Comparison of ENCODE assay signal across 23 cellular contexts in genomic region chr7:155263522-155264197, GRCh38. TPM values are rescaled to one million over a fixed set of nuclear protein-coding genes. Genes with fewer than 3 reads are reported as not detected.
DNase-seq lines count a peak whose midpoint lies in the region; ATAC-seq, FAIRE-seq and TF ChIP-seq lines count a peak whose summit lies in the region.
"Had no signal": no experiment of that assay in that cellular context is flagged by ENCODE, and none has a peak within 500 bp of the region (broad histone marks: within the 10 kb centered on the region; RNA-seq: fewer than 3 reads in every experiment).

No MANE protein-coding gene starts in this region.

- no peak overlapping the region for H2BK120ac ChIP-seq in mesendoderm (ENCODE audit: low read depth, low read length)

- no peak overlapping the region for H3K18ac ChIP-seq in mesendoderm (ENCODE audit: low read length)

- H3K27ac Mint-ChIP-seq in astrocyte (ENCODE audit: unreplicated experiment) = no peak overlapping the region
- no peak overlapping the region for H3K27ac Mint-ChIP-seq in immature natural killer cell
- H3K27ac Mint-ChIP-seq: B cell, nephron had no signal

- ATAC-seq in HG02840 (IDR thresholded peaks at IDR 0.05; ENCODE audit: low FRiP score, unreplicated experiment) (no peak), HG02885 (IDR thresholded peaks at IDR 0.05; ENCODE audit: poor library complexity, unreplicated experiment) (no peak)
- ATAC-seq: gastrocnemius medialis, left cardiac atrium had no signal

- H3K27me3 Mint-ChIP-seq in astrocyte (ENCODE audit: low read depth, unreplicated experiment) = peaks cover 10% of the 10 kb centered on the region
- peaks cover 2% of the 10 kb centered on the region in 3 donors for H3K27me3 Mint-ChIP-seq in immature natural killer cell (ENCODE audit: low read depth in 3 of 3)

- H3K4me3 ChIP-seq in astrocyte (ENCODE audit: insufficient read depth, low read depth, low read length) (no peak overlapping the region), mesendoderm (ENCODE audit: low read length) (no peak overlapping the region)
- H3K4me3 ChIP-seq: gastrocnemius medialis, thoracic aorta had no signal

- H4K5ac ChIP-seq in mesendoderm (ENCODE audit: low read length) = no peak overlapping the region

- no peaks in the 10 kb centered on the region for H3K9me3 Mint-ChIP-seq in astrocyte (ENCODE audit: unreplicated experiment)
- H3K9me3 Mint-ChIP-seq in immature natural killer cell = no peaks in the 10 kb centered on the region
- H3K9me3 Mint-ChIP-seq: nephron had no signal

- FAIRE-seq in astrocyte (lab: Jason Lieb, UNC) = peak; percentile 52
- FAIRE-seq: colon, endometrium, H54, TTC549 had no signal

- no peaks in the 10 kb centered on the region for H3K36me3 Mint-ChIP-seq in astrocyte (ENCODE audit: low read depth, unreplicated experiment)
- H3K36me3 Mint-ChIP-seq in immature natural killer cell = no peaks in the 10 kb centered on the region

- H3K56ac ChIP-seq in mesendoderm (ENCODE audit: low read length) = no peak overlapping the region

- no peak overlapping the region for H3K27ac ChIP-seq in astrocyte (ENCODE audit: low read depth, low read length)
- no peak overlapping the region for H3K27ac ChIP-seq in mesendoderm (ENCODE audit: low read depth, low read length)
- H3K27ac ChIP-seq: gastrocnemius medialis, thoracic aorta had no signal

- CTCF ChIA-PET in HEK293T (lab: Yijun Ruan, JAX) = interaction anchor here (1.0 kb wide), 1 partner anchor 255 kb away, joined by 7 read pairs; no protein-coding TSS in a partner anchor

- H3K4me3 Mint-ChIP-seq in astrocyte (ENCODE audit: unreplicated experiment) (no peak overlapping the region), immature natural killer cell (no peak overlapping the region)
- H3K4me3 Mint-ChIP-seq: B cell, nephron had no signal

- no peak overlapping the region for H2AK5ac ChIP-seq in mesendoderm (ENCODE audit: low read length)

- H3K23ac ChIP-seq in mesendoderm (ENCODE audit: low read length) = peak overlapping the region; percentile 89

- no peak overlapping the region for H3K4ac ChIP-seq in mesendoderm (ENCODE audit: low read depth, low read length)

- H3K4me1 Mint-ChIP-seq in astrocyte (ENCODE audit: low read depth, unreplicated experiment) = peaks cover 6% of the 10 kb centered on the region
- no peaks in the 10 kb centered on the region for H3K4me1 Mint-ChIP-seq in immature natural killer cell
- H3K4me1 Mint-ChIP-seq: B cell had no signal

- H3K4me1 ChIP-seq in astrocyte (ENCODE audit: insufficient read depth, low read length) (no peaks in the 10 kb centered on the region), mesendoderm (ENCODE audit: control insufficient read depth, low read depth, low read length) (no peaks in the 10 kb centered on the region)
- H3K4me1 ChIP-seq: gastrocnemius medialis had no signal

- TF ChIP-seq CTCF in astrocyte (IDR thresholded peaks at IDR 0.05; ENCODE audit: insufficient read depth, low read depth, low read length) = no peak

- DNase-seq in GDM1 (lab: John Stamatoyannopoulos, UW) (peak; percentile 19), HEK293T (ENCODE audit: extremely low spot score) (no peak), astrocyte (ENCODE audit: low read depth) (peak; percentile 12), mesendoderm (no peak), Kasumi-1 (lab: John Stamatoyannopoulos, UW) (no peak), immature natural killer cell (no peak)
- DNase-seq: activated naive CD4-positive, alpha-beta T cell; activated T-cell treated with anti-CD3 and anti-CD28 coated beads for 4 hours; anterior cingulate cortex; gastrocnemius medialis; GF-D8; left cardiac atrium; NCI-H1436; RPMI8226 had no signal

- no peak overlapping the region for H2BK5ac ChIP-seq in mesendoderm (ENCODE audit: low read length)

- no peaks in the 10 kb centered on the region for H3K27me3 ChIP-seq in astrocyte (ENCODE audit: insufficient read depth, low read length)
- H3K27me3 ChIP-seq in mesendoderm (ENCODE audit: insufficient read depth, low read length, poor library complexity) = no peaks in the 10 kb centered on the region
- H3K27me3 ChIP-seq: gastrocnemius medialis had no signal

- H3K79me2 ChIP-seq in astrocyte (ENCODE audit: insufficient read depth, low read length) = no peaks in the 10 kb centered on the region
- no peaks in the 10 kb centered on the region for H3K79me2 ChIP-seq in mesendoderm (ENCODE audit: control insufficient read depth, insufficient read depth, low read length)

- H4K20me1 ChIP-seq in astrocyte (ENCODE audit: insufficient read depth, low read length) = no peaks in the 10 kb centered on the region

- POLR2A ChIA-PET in HEK293T (lab: Yijun Ruan, JAX) = no interaction called here

- no peak overlapping the region for H2BK15ac ChIP-seq in mesendoderm (replicated peaks; ENCODE audit: low read depth)

- H3K9me3 ChIP-seq in astrocyte (ENCODE audit: insufficient read depth, low read depth, low read length) = no peaks in the 10 kb centered on the region
- H3K9me3 ChIP-seq: gastrocnemius medialis, thoracic aorta had no signal

- no peak overlapping the region for H2AFZ ChIP-seq in astrocyte (ENCODE audit: low read depth, low read length)

- no peak overlapping the region for H3K9ac ChIP-seq in astrocyte (ENCODE audit: low read length)
- no peak overlapping the region for H3K9ac ChIP-seq in mesendoderm (ENCODE audit: low read length)

- no peak overlapping the region for H3K4me2 ChIP-seq in astrocyte (ENCODE audit: low read length)
- H3K4me2 ChIP-seq in mesendoderm (ENCODE audit: low read length) = no peak overlapping the region

- H4K8ac ChIP-seq in mesendoderm (ENCODE audit: low read depth, low read length) = no peak overlapping the region

- WGBS in mesendoderm (ENCODE audit: extremely low coverage, insufficient coverage, low lambda C conversion rate) = 100% methylated on average over 1 of the region's 12 CpGs

- H3K36me3 ChIP-seq in astrocyte (ENCODE audit: insufficient read depth, low read length) (no peaks in the 10 kb centered on the region), mesendoderm (ENCODE audit: control insufficient read depth, insufficient read depth, low read length) (no peaks in the 10 kb centered on the region)
- H3K36me3 ChIP-seq: gastrocnemius medialis, thoracic aorta had no signal

- no peaks in the 10 kb centered on the region for H3K79me1 ChIP-seq in mesendoderm (ENCODE audit: low read length)

TF ChIP-seq in HEK293T, 16 proteins besides CTCF, POLR2A, EP300 and RAD21:
- TF ChIP-seq TARDBP (IDR thresholded peaks at IDR 0.05) (peak; percentile 56), SUZ12 (IDR thresholded peaks at IDR 0.05) (no peak), NFRKB (IDR thresholded peaks at IDR 0.05) (no peak), BHLHE40 (IDR thresholded peaks at IDR 0.05; ENCODE audit: borderline replicate concordance) (no peak), FOXM1 (IDR thresholded peaks at IDR 0.05; ENCODE audit: borderline replicate concordance) (no peak)

RNA-seq across cellular contexts. Expression of gene INSIG1, which starts 34.0 kb away (rescaled TPM):
- total RNA-seq in astrocyte = 37.7 and 55.7 TPM in 2 replicates
- polyA plus RNA-seq in mesendoderm (2013, experiment 1 of 2) = 72.9 TPM
- polyA plus RNA-seq in mesendoderm (2013, experiment 2 of 2) = 77.6 TPM
- 10 to 100 TPM; 63.9 to 90.8 (median 66.6) TPM for polyA plus RNA-seq in immature natural killer cell

Comparison
In these comparisons a context has a peak if more than half of its experiments do, and no peak if none do; other contexts are left out.
1. DNase-seq: peak in GDM1 (single experiment) and astrocyte (single experiment); none in HEK293T (single experiment), mesendoderm (single experiment), Kasumi-1 (0 of 2) and immature natural killer cell (0 of 3).